Comparison of ENCODE assay signal across 35 cellular contexts in genomic region chr13:52112606-52113005, GRCh38. TPM values are rescaled to one million over a fixed set of nuclear protein-coding genes. Genes with fewer than 3 reads are reported as not detected.
"Had no signal": no experiment of that assay in that cellular context is flagged by ENCODE, and none has a peak within 500 bp of the region (broad histone marks: within the 10 kb centered on the region; RNA-seq: fewer than 3 reads in every experiment).

No MANE protein-coding gene starts in this region.

- H3K4me3 ChIP-seq: ascending aorta, breast epithelium had no signal

- ATAC-seq: Panc1, SK-N-SH treated with all-trans-retinoic acid at 6 μM for 48 hours had no signal

- H3K4me1 Mint-ChIP-seq: activated B cell treated with CpG ODN at 0.5 μM for 24 hours; activated naive CD8-positive, alpha-beta T cell treated with anti-CD3 and anti-CD28 coated beads for 36 hours had no signal

- H3K36me3 ChIP-seq: ascending aorta, breast epithelium had no signal

- H3K36me3 Mint-ChIP-seq: activated CD4-positive, alpha-beta memory T cell treated with anti-CD3 and anti-CD28 coated beads for 36 hours; activated naive CD8-positive, alpha-beta T cell treated with anti-CD3 and anti-CD28 coated beads for 36 hours had no signal

- H3K9me3 ChIP-seq: ascending aorta, breast epithelium had no signal

- H3K27me3 ChIP-seq: ascending aorta, breast epithelium had no signal

- DNase-seq: activated B cell treated with CpG ODN at 0.5 μM for 24 hours; activated CD4-positive, alpha-beta memory T cell treated with anti-CD3 and anti-CD28 coated beads for 36 hours; activated CD4-positive, alpha-beta T cell treated with anti-CD3 and anti-CD28 coated beads for 4 hours; activated CD4-positive, alpha-beta T cell treated with anti-CD3 and anti-CD28 coated beads, Interleukin-2, amount 50 U/mL, for 1 hour; activated CD4-positive, CD25-positive, alpha-beta regulatory T cell treated with anti-CD3 and anti-CD28 coated beads, Interleukin-2, amount 50 U/mL, for 72 hours; activated CD8-positive, alpha-beta memory T cell treated with anti-CD3 and anti-CD28 coated beads, Interleukin-2, amount 50 U/mL, for 4 hours; activated effector memory CD4-positive, alpha-beta T cell treated with Interleukin-2 at 50 U/mL for 16 hours; activated naive CD4-positive, alpha-beta T cell; activated naive CD4-positive, alpha-beta T cell treated with anti-CD3 and anti-CD28 coated beads, Interleukin-2, amount 50 U/mL, for 16 hours; activated naive CD8-positive, alpha-beta T cell treated with anti-CD3 and anti-CD28 coated beads for 36 hours; activated T-cell treated with anti-CD3 and anti-CD28 coated beads for 4 hours; activated T-cell treated with anti-CD3 and anti-CD28 coated beads, Interleukin-2, amount 50 U/mL, for 48 hours; amygdala; caudate nucleus; MM.1S; MV-4-11; NCI-H1092; NCI-H1436 treated with DMSO at 0.1 percent for 48 hours; NCI-H1694 treated with DMSO at 0.1 percent for 48 hours; NCI-H2029; NCI-H345; NCI-H524 treated with DMSO at 0.1 percent for 48 hours; SIG-M5; SW 1271; T-helper 1 cell; T-helper 2 cell; T-helper 9 cell had no signal

- H3K4me3 Mint-ChIP-seq: activated B cell treated with CpG ODN at 0.5 μM for 24 hours; activated CD4-positive, alpha-beta memory T cell treated with anti-CD3 and anti-CD28 coated beads for 36 hours; activated naive CD8-positive, alpha-beta T cell treated with anti-CD3 and anti-CD28 coated beads for 36 hours had no signal

- H3K27ac Mint-ChIP-seq: activated B cell treated with CpG ODN at 0.5 μM for 24 hours; activated CD4-positive, alpha-beta memory T cell treated with anti-CD3 and anti-CD28 coated beads for 36 hours; activated naive CD8-positive, alpha-beta T cell treated with anti-CD3 and anti-CD28 coated beads for 36 hours had no signal

- H3K9me3 Mint-ChIP-seq: activated B cell treated with CpG ODN at 0.5 μM for 24 hours; activated CD4-positive, alpha-beta memory T cell treated with anti-CD3 and anti-CD28 coated beads for 36 hours; activated naive CD8-positive, alpha-beta T cell treated with anti-CD3 and anti-CD28 coated beads for 36 hours had no signal

- H3K4me1 ChIP-seq: ascending aorta, breast epithelium had no signal

- H3K27ac ChIP-seq: ascending aorta, breast epithelium, KMS-11, VCaP had no signal

RNA-seq across cellular contexts. Expression of gene NEK5, which starts 16.3 kb away (rescaled TPM):
- total RNA-seq: activated B cell treated with CpG ODN at 0.5 μM for 24 hours, ascending aorta, LHCN-M2, RPMI7951 had no signal
